ENCODE assay signal across 15 cellular contexts in the genomic region with DNA sequence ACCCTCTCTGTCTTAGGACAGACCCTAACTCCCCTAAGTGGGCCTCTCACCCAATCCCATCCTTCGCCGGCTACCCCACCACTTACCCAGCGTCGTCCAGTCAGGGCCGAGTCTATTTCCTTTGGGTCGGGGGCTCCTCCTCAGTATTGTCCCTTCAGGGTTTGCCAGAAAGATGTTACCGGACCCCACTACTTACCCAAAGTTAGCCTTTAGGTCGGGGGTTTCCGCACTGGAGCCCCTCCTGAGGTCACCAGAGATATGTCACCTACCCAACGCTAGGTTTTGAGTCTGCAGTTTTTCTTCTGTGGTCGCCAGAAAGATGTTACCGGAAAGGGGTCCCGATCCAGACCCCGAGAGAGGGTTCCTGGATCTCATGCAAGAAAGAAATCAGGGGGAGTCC. TPM values are rescaled to one million over a fixed set of nuclear protein-coding genes. Genes with fewer than 3 reads are reported as not detected.
A peak's percentile ranks its signal among the peaks of the same experiment; 100 is the strongest.
DNase-seq lines count a peak whose midpoint lies in the region; ATAC-seq and TF ChIP-seq lines count a peak whose summit lies in the region.
"Had no signal": no experiment of that assay in that cellular context is flagged by ENCODE, and none has a peak within 500 bp of the region (broad histone marks: within the 10 kb centered on the region; RNA-seq: fewer than 3 reads in every experiment).

No MANE protein-coding gene starts in this region.

- no peaks in the 10 kb centered on the region for H3K27me3 Mint-ChIP-seq in activated naive CD8-positive, alpha-beta T cell treated with anti-CD3 and anti-CD28 coated beads for 36 hours
- H3K27me3 Mint-ChIP-seq in activated naive CD8-positive, alpha-beta T cell treated with anti-CD3 and anti-CD28 coated beads, Interleukin-2, amount 50 U/mL, for 24 hours = no peaks in the 10 kb centered on the region
- H3K27me3 Mint-ChIP-seq in MCF 10A (ENCODE audit: insufficient read depth, unreplicated experiment) (no peaks in the 10 kb centered on the region), progenitor cell of endocrine pancreas (no peaks in the 10 kb centered on the region)

- H3K36me3 ChIP-seq in neuronal stem cell (replicated peaks in 1 of 2; ENCODE audit: control insufficient read depth in 2 of 2, insufficient read depth in 2 of 2, low read length in 2 of 2) = peaks cover 0 to under 1% of the 10 kb centered on the region in 2 donors
- H3K36me3 ChIP-seq: gastroesophageal sphincter had no signal

- intact Hi-C loops in MCF 10A (cut with micrococcal nuclease) = no loop called here

- H2BK120ac ChIP-seq in neuronal stem cell (ENCODE audit: low read depth, low read length) = no peak overlapping the region

- no peak for ATAC-seq in activated naive CD8-positive, alpha-beta T cell treated with anti-CD3 and anti-CD28 coated beads, Interleukin-2, amount 50 U/mL, for 24 hours
- ATAC-seq in HG03196 (IDR thresholded peaks at IDR 0.05; ENCODE audit: unreplicated experiment) = no peak
- ATAC-seq: gastroesophageal sphincter had no signal

- H2AFZ ChIP-seq in neuronal stem cell (ENCODE audit: low read length) = no peak overlapping the region

- TF ChIP-seq CTCF in MCF 10A (IDR thresholded peaks at IDR 0.05; ENCODE audit: unreplicated experiment) (no peak), progenitor cell of endocrine pancreas (IDR thresholded peaks at IDR 0.05; ENCODE audit: unreplicated experiment) (no peak)

- no peak overlapping the region for H3K4me3 ChIP-seq in neuronal stem cell (ENCODE audit: low read length in 2 of 2)
- H3K4me3 ChIP-seq: gastroesophageal sphincter had no signal

- H3K9me3 ChIP-seq in neuronal stem cell (replicated peaks in 1 of 2; ENCODE audit: control insufficient read depth in 2 of 2, insufficient read depth in 1 of 2, low read depth in 1 of 2, low read length in 2 of 2) = peaks cover 2% of the 10 kb centered on the region in 2 donors
- H3K9me3 ChIP-seq: gastroesophageal sphincter had no signal

- no peak overlapping the region for H3K9ac ChIP-seq in neuronal stem cell (ENCODE audit: low read depth, low read length, poor library complexity)

- CTCF ChIA-PET in MCF 10A (lab: Yijun Ruan, JAX) = no interaction called here

- no peak for DNase-seq in activated naive CD8-positive, alpha-beta T cell treated with anti-CD3 and anti-CD28 coated beads for 36 hours
- DNase-seq in activated naive CD8-positive, alpha-beta T cell treated with anti-CD3 and anti-CD28 coated beads, Interleukin-2, amount 50 U/mL, for 24 hours = no peak
- DNase-seq in MCF 10A (ENCODE audit: unreplicated experiment) (no peak), neuronal stem cell (ENCODE audit: low spot score) (no peak), NCI-H1436 treated with DMSO at 0.1 percent for 48 hours (lab: John Stamatoyannopoulos, UW) (no peak), progenitor cell of endocrine pancreas (ENCODE audit: low spot score, unreplicated experiment) (no peak), DMS79 treated with DMSO at 0.1 percent for 48 hours (lab: John Stamatoyannopoulos, UW) (no peak)
- DNase-seq: amniotic stem cell, Kasumi-1, NCI-H1930, NCI-H524 treated with DMSO at 0.1 percent for 48 hours had no signal

- BruUV-seq in MCF 10A (replicated peaks; lab: Mats Ljungman, UMichigan) = no TSS peak

- peak overlapping the region; percentile 44 for H2AK5ac ChIP-seq in neuronal stem cell (ENCODE audit: low read depth, low read length)

- no peak overlapping the region for H4K8ac ChIP-seq in neuronal stem cell (ENCODE audit: low read depth, low read length)

- no peak overlapping the region for H2BK12ac ChIP-seq in neuronal stem cell (ENCODE audit: low read length)

- H3K79me1 ChIP-seq in neuronal stem cell (ENCODE audit: low read depth, low read length) = peaks cover under 1% of the 10 kb centered on the region

- H3K14ac ChIP-seq in neuronal stem cell (ENCODE audit: low read length) = no peak overlapping the region

- peaks cover 6 to 7% of the 10 kb centered on the region in 2 donors for H3K4me1 ChIP-seq in neuronal stem cell (ENCODE audit: control insufficient read depth in 2 of 2, insufficient read depth in 1 of 2, low read depth in 1 of 2, low read length in 2 of 2)

- H4K91ac ChIP-seq in neuronal stem cell (ENCODE audit: low read depth, low read length, poor library complexity) = no peak overlapping the region

- H3K23ac ChIP-seq in neuronal stem cell (ENCODE audit: low read depth, low read length, poor library complexity) = no peak overlapping the region

- H3K4me3 Mint-ChIP-seq in activated naive CD8-positive, alpha-beta T cell treated with anti-CD3 and anti-CD28 coated beads for 36 hours = no peak overlapping the region
- H3K4me3 Mint-ChIP-seq in activated naive CD8-positive, alpha-beta T cell treated with anti-CD3 and anti-CD28 coated beads, Interleukin-2, amount 50 U/mL, for 24 hours = no peak overlapping the region
- H3K4me3 Mint-ChIP-seq in MCF 10A (ENCODE audit: unreplicated experiment) (no peak overlapping the region), progenitor cell of endocrine pancreas (ENCODE audit: low read depth) (no peak overlapping the region)
- H3K4me3 Mint-ChIP-seq: mesothelial cell of epicardium; T-helper 1 cell treated with Interleukin-12 subunit alpha and Interleukin-12 subunit beta and Interleukin-4 antibody, amounts not matched to agents 30 μg/mL and 1 μg/mL, for 36 hours had no signal

- peak overlapping the region; percentile 12 for H3K27ac Mint-ChIP-seq in activated naive CD8-positive, alpha-beta T cell treated with anti-CD3 and anti-CD28 coated beads for 36 hours
- no peak overlapping the region for H3K27ac Mint-ChIP-seq in activated naive CD8-positive, alpha-beta T cell treated with anti-CD3 and anti-CD28 coated beads, Interleukin-2, amount 50 U/mL, for 24 hours
- peak overlapping the region; percentile 87 for H3K27ac Mint-ChIP-seq in MCF 10A (ENCODE audit: low read depth, unreplicated experiment)
- H3K27ac Mint-ChIP-seq in progenitor cell of endocrine pancreas = no peak overlapping the region
- H3K27ac Mint-ChIP-seq: T-helper 1 cell treated with Interleukin-12 subunit alpha and Interleukin-12 subunit beta and Interleukin-4 antibody, amounts not matched to agents 30 μg/mL and 1 μg/mL, for 36 hours had no signal

- peaks cover 37% of the 10 kb centered on the region for H3K4me1 Mint-ChIP-seq in activated naive CD8-positive, alpha-beta T cell treated with anti-CD3 and anti-CD28 coated beads for 36 hours
- H3K4me1 Mint-ChIP-seq in activated naive CD8-positive, alpha-beta T cell treated with anti-CD3 and anti-CD28 coated beads, Interleukin-2, amount 50 U/mL, for 24 hours = peaks cover 49% of the 10 kb centered on the region
- H3K4me1 Mint-ChIP-seq in MCF 10A (ENCODE audit: insufficient read depth, unreplicated experiment) (peaks cover 36% of the 10 kb centered on the region), progenitor cell of endocrine pancreas (ENCODE audit: low read depth) (peaks cover 27% of the 10 kb centered on the region)

- no peak overlapping the region for H3K27ac ChIP-seq in neuronal stem cell (replicated peaks; ENCODE audit: low read length)

- no peaks in the 10 kb centered on the region for H3K9me3 Mint-ChIP-seq in activated naive CD8-positive, alpha-beta T cell treated with anti-CD3 and anti-CD28 coated beads for 36 hours
- H3K9me3 Mint-ChIP-seq in activated naive CD8-positive, alpha-beta T cell treated with anti-CD3 and anti-CD28 coated beads, Interleukin-2, amount 50 U/mL, for 24 hours = no peaks in the 10 kb centered on the region
- H3K9me3 Mint-ChIP-seq in MCF 10A (ENCODE audit: unreplicated experiment) (no peaks in the 10 kb centered on the region), progenitor cell of endocrine pancreas (ENCODE audit: low read depth) (no peaks in the 10 kb centered on the region)
- H3K9me3 Mint-ChIP-seq: mesothelial cell of epicardium; T-helper 1 cell treated with Interleukin-12 subunit alpha and Interleukin-12 subunit beta and Interleukin-4 antibody, amounts not matched to agents 30 μg/mL and 1 μg/mL, for 36 hours had no signal

- H3K27me3 ChIP-seq in neuronal stem cell (ENCODE audit: control insufficient read depth in 3 of 3, insufficient read depth in 3 of 3, low read depth in 1 of 3, low read length in 3 of 3) = no peaks in the 10 kb centered on the region
- H3K27me3 ChIP-seq: gastroesophageal sphincter had no signal

- H3K4ac ChIP-seq in neuronal stem cell (ENCODE audit: low read length) = no peak overlapping the region

- no peak overlapping the region for H3K4me2 ChIP-seq in neuronal stem cell (ENCODE audit: insufficient read depth, low read length, poor library complexity, severe bottlenecking)

- no peak overlapping the region for H3K18ac ChIP-seq in neuronal stem cell (ENCODE audit: low read length)

- peak overlapping the region; percentile 14 for H2BK15ac ChIP-seq in neuronal stem cell (ENCODE audit: low read length)

- no peaks in the 10 kb centered on the region for H3K36me3 Mint-ChIP-seq in activated naive CD8-positive, alpha-beta T cell treated with anti-CD3 and anti-CD28 coated beads for 36 hours
- H3K36me3 Mint-ChIP-seq in activated naive CD8-positive, alpha-beta T cell treated with anti-CD3 and anti-CD28 coated beads, Interleukin-2, amount 50 U/mL, for 24 hours (ENCODE audit: low read depth) = peaks cover 2% of the 10 kb centered on the region
- peaks cover 7% of the 10 kb centered on the region for H3K36me3 Mint-ChIP-seq in MCF 10A (ENCODE audit: insufficient read depth, unreplicated experiment)
- H3K36me3 Mint-ChIP-seq in progenitor cell of endocrine pancreas (ENCODE audit: insufficient read depth) = no peaks in the 10 kb centered on the region
- H3K36me3 Mint-ChIP-seq: mesothelial cell of epicardium had no signal

- POLR2A ChIA-PET in MCF 10A (lab: Yijun Ruan, JAX) = interaction anchor here (1.0 to 1.6 kb wide), 3 partner anchors 20 to 144 kb away, joined by 3 to 5 read pairs (median 3); partner anchors contain the start of genes BET1L and RIC8A

- WGBS in neuronal stem cell (ENCODE audit: extremely low coverage in 2 of 2, insufficient read length in 2 of 2, insufficient replicate concordance in 1 of 2), 2 donors = no CpG with 5 or more reads among the region's 14 CpGs

- peak overlapping the region; percentile 8 for H2BK5ac ChIP-seq in neuronal stem cell (ENCODE audit: low read length)

RNA-seq across cellular contexts. Expression of gene B4GALNT4, which starts 17.9 kb away (rescaled TPM):
- 1 to 10 TPM; 1.1 to 1.9 TPM for total RNA-seq in activated naive CD8-positive, alpha-beta T cell treated with anti-CD3 and anti-CD28 coated beads for 36 hours
- total RNA-seq in MCF 10A (2022) (20.0 and 25.9 TPM in 2 replicates), progenitor cell of endocrine pancreas (277 and 294 TPM in 2 replicates)
- polyA plus RNA-seq in neuronal stem cell (2013, experiment 1 of 2) = 87.0 TPM
- 87.3 TPM for polyA plus RNA-seq in neuronal stem cell (2013, experiment 2 of 2)

RNA-seq across cellular contexts. Expression of gene IFITM3, which starts 30.8 kb away (rescaled TPM):
- total RNA-seq in activated naive CD8-positive, alpha-beta T cell treated with anti-CD3 and anti-CD28 coated beads for 36 hours = 10 to 100 TPM; 93.0 to 96.1 TPM
- total RNA-seq in MCF 10A (2022) = 415 and 497 TPM in 2 replicates
- polyA plus RNA-seq in neuronal stem cell (2013, experiment 1 of 2) = 629 TPM
- polyA plus RNA-seq in neuronal stem cell (2013, experiment 2 of 2) = 604 TPM
- total RNA-seq in progenitor cell of endocrine pancreas = 99.3 and 105 TPM in 2 replicates

RNA-seq across cellular contexts. Expression of gene IFITM1, which starts 37.6 kb away (rescaled TPM):
- total RNA-seq in activated naive CD8-positive, alpha-beta T cell treated with anti-CD3 and anti-CD28 coated beads for 36 hours = 100 to 1,000 TPM; 345 to 356 TPM
- total RNA-seq in MCF 10A (2022) (1.8 and 4.8 TPM in 2 replicates), progenitor cell of endocrine pancreas (2.3 TPM in 2 replicates)
- 171 TPM for polyA plus RNA-seq in neuronal stem cell (2013, experiment 1 of 2)
- polyA plus RNA-seq in neuronal stem cell (2013, experiment 2 of 2) = 162 TPM

RNA-seq across cellular contexts. Expression of gene PKP3, which starts 42.6 kb away (rescaled TPM):
- not detected for total RNA-seq in activated naive CD8-positive, alpha-beta T cell treated with anti-CD3 and anti-CD28 coated beads for 36 hours
- 129 and 177 TPM in 2 replicates for total RNA-seq in MCF 10A (2022)
- polyA plus RNA-seq in neuronal stem cell (2013, experiment 1 of 2) = 0.40 TPM
- polyA plus RNA-seq in neuronal stem cell (2013, experiment 2 of 2) = 0.40 TPM
- total RNA-seq in progenitor cell of endocrine pancreas = 55.9 and 56.9 TPM in 2 replicates

RNA-seq across cellular contexts. Expression of gene IFITM2, which starts 43.8 kb away (rescaled TPM):
- total RNA-seq in activated naive CD8-positive, alpha-beta T cell treated with anti-CD3 and anti-CD28 coated beads for 36 hours = 100 to 1,000 TPM; 474 to 496 TPM
- total RNA-seq in MCF 10A (2022) = 288 and 314 TPM in 2 replicates
- polyA plus RNA-seq in neuronal stem cell (2013, experiment 1 of 2) = 660 TPM
- 657 TPM for polyA plus RNA-seq in neuronal stem cell (2013, experiment 2 of 2)
- 33.2 and 33.5 TPM in 2 replicates for total RNA-seq in progenitor cell of endocrine pancreas

Comparison
In these comparisons a context has a peak if more than half of its experiments do, and no peak if none do; other contexts are left out.
1. H3K27ac Mint-ChIP-seq: peak in activated naive CD8-positive, alpha-beta T cell treated with anti-CD3 and anti-CD28 coated beads for 36 hours (single experiment) and MCF 10A (single experiment); none in activated naive CD8-positive, alpha-beta T cell treated with anti-CD3 and anti-CD28 coated beads, Interleukin-2, amount 50 U/mL, for 24 hours (single experiment) and progenitor cell of endocrine pancreas (single experiment).
2. RNA of gene B4GALNT4, which starts 17.9 kb away (total RNA-seq): 277 to 294 TPM in progenitor cell of endocrine pancreas; 20.0 to 25.9 TPM in MCF 10A and 1.1 to 1.9 TPM in activated naive CD8-positive, alpha-beta T cell treated with anti-CD3 and anti-CD28 coated beads for 36 hours; every median in the first group is over 10 times any median in the second.
3. RNA of gene IFITM1, which starts 37.6 kb away (total RNA-seq): 345 to 356 TPM in activated naive CD8-positive, alpha-beta T cell treated with anti-CD3 and anti-CD28 coated beads for 36 hours; 1.8 to 4.8 TPM in MCF 10A and 2.3 TPM in progenitor cell of endocrine pancreas; every median in the first group is over 10 times any median in the second.